8 cellular contexts compared by ENCODE assay signal in the genomic region with DNA sequence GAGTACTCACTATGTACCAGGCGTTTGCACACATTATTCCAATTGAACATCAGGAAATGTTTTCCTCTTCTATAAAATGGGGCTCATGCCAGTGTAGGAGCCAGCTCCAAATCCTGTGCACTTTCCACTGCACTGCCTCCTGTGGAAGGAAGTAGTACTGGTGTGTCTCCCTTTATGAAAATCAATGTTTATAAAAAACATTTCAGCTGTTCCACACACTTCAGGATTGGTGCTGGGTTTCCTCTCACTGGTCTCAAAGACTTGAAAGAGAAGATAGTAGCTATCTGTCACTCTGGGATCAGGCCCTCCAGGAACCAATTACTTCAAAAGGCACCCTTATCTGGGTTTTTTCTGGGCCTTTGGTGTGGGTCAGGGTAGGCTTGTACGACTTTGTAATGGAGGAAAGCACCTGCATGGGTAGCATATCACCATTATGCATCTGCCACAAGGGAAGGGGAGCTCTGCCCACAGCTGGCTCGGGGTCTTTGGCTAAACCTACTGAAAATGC. TPM values are rescaled to one million over a fixed set of nuclear protein-coding genes. Genes with fewer than 3 reads are reported as not detected.
A peak's percentile ranks its signal among the peaks of the same experiment; 100 is the strongest.
DNase-seq lines count a peak whose midpoint lies in the region; TF ChIP-seq lines count a peak whose summit lies in the region.

No MANE protein-coding gene starts in this region.

- WGBS in stomach, 5 donors: 66 to 79% (median 72%) methylated on average over 3 of the region's 3 CpGs
- 69% methylated on average over 3 of the region's 3 CpGs for WGBS in suprapubic skin

- CTCF ChIA-PET in OCI-LY7 (lab: Charles Lee; ENCODE audit: unreplicated experiment): no interaction called here

- H3K27me3 ChIP-seq in GM06990 (replicated peaks; ENCODE audit: control insufficient read depth, insufficient read depth, low read length) (no peaks in the 10 kb centered on the region), osteoblast (ENCODE audit: insufficient read depth, low read length) (no peaks in the 10 kb centered on the region), stomach (no peaks in the 10 kb centered on the region), suprapubic skin (no peaks in the 10 kb centered on the region)
- no peaks in the 10 kb centered on the region for H3K27me3 ChIP-seq in effector memory CD4-positive, alpha-beta T cell (replicated peaks; ENCODE audit: control insufficient read depth, insufficient read depth, low read length, poor library complexity, severe bottlenecking)

- no peak for TF ChIP-seq EP300 in stomach (IDR thresholded peaks at IDR 0.05)
- TF ChIP-seq EP300 in suprapubic skin (IDR thresholded peaks at IDR 0.05): no peak

- BruUV-seq in OCI-LY7 (replicated peaks; lab: Mats Ljungman, UMichigan): no TSS peak

- no peaks in the 10 kb centered on the region for H3K79me2 ChIP-seq in OCI-LY7 (ENCODE audit: insufficient read depth, low read depth, low read length)
- no peaks in the 10 kb centered on the region for H3K79me2 ChIP-seq in osteoblast (ENCODE audit: insufficient read depth, low read length)

- DNase-seq in GM06990 (ENCODE audit: extremely low read depth, insufficient read length) (no peak), OCI-LY7 (ENCODE audit: low spot score) (peak; percentile 20), osteoblast (ENCODE audit: insufficient read length, low spot score, missing footprints) (peak; percentile 46), stomach (no peak), suprapubic skin (ENCODE audit: low spot score in 2 of 2) (no peak), cortex of kidney (lab: John Stamatoyannopoulos, UW) (no peak), NCI-H345 (lab: John Stamatoyannopoulos, UW) (no peak)
- DNase-seq in effector memory CD4-positive, alpha-beta T cell: no peak

- peaks cover 24% of the 10 kb centered on the region for H3K36me3 ChIP-seq in GM06990 (ENCODE audit: control insufficient read depth, insufficient read depth, low read length)
- H3K36me3 ChIP-seq in OCI-LY7 (ENCODE audit: insufficient read depth, low read length): peaks cover 98% of the 10 kb centered on the region
- H3K36me3 ChIP-seq in effector memory CD4-positive, alpha-beta T cell (ENCODE audit: control insufficient read depth, insufficient read depth, low read length): peaks cover 77% of the 10 kb centered on the region
- H3K36me3 ChIP-seq in osteoblast (ENCODE audit: insufficient read depth, low read length): peaks cover 41% of the 10 kb centered on the region
- peaks cover 44 to 91% (median 86%) of the 10 kb centered on the region in 4 donors for H3K36me3 ChIP-seq in stomach
- H3K36me3 ChIP-seq in suprapubic skin: peaks cover 61% of the 10 kb centered on the region

- no peak overlapping the region for H3K4me2 ChIP-seq in OCI-LY7 (ENCODE audit: low read length)
- no peak overlapping the region for H3K4me2 ChIP-seq in osteoblast (ENCODE audit: insufficient read depth, low read length)

- TF ChIP-seq CTCF in GM06990 (IDR thresholded peaks at IDR 0.05; ENCODE audit: insufficient read depth, low read length, poor library complexity, severe bottlenecking) (peak; percentile 34), OCI-LY7 (conservative IDR thresholded peaks at IDR 0.05; ENCODE audit: low read length) (peak; percentile 69), osteoblast (IDR thresholded peaks at IDR 0.05; ENCODE audit: extremely low read depth, low read depth, low read length) (peak; percentile 57), stomach (IDR thresholded peaks at IDR 0.05) (peak in 3 of 7 experiments; percentile 7 to 14 (median 9)), suprapubic skin (IDR thresholded peaks at IDR 0.05) (peak in 1 of 2 donors; percentile 66)

- H3K4me1 ChIP-seq in OCI-LY7 (ENCODE audit: insufficient read depth, low read length, poor library complexity, severe bottlenecking): peaks cover 8% of the 10 kb centered on the region
- H3K4me1 ChIP-seq in effector memory CD4-positive, alpha-beta T cell (ENCODE audit: control insufficient read depth, insufficient read depth, low read length, poor library complexity, severe bottlenecking): peaks cover 7% of the 10 kb centered on the region
- H3K4me1 ChIP-seq in osteoblast (ENCODE audit: insufficient read depth, low read length): no peaks in the 10 kb centered on the region
- H3K4me1 ChIP-seq in stomach: peaks cover 0 to 4% (median 0%) of the 10 kb centered on the region in 4 donors
- peaks cover 3% of the 10 kb centered on the region for H3K4me1 ChIP-seq in suprapubic skin

- H4K20me1 ChIP-seq in OCI-LY7 (ENCODE audit: insufficient read depth, low read length) (no peaks in the 10 kb centered on the region), osteoblast (ENCODE audit: insufficient read depth, low read length) (no peaks in the 10 kb centered on the region)

- no peak overlapping the region for H3K27ac ChIP-seq in OCI-LY7 (ENCODE audit: low read depth, low read length, poor library complexity, severe bottlenecking)
- peak overlapping the region; percentile 29 for H3K27ac ChIP-seq in effector memory CD4-positive, alpha-beta T cell (ENCODE audit: insufficient read depth, low read length, poor library complexity, severe bottlenecking)
- H3K27ac ChIP-seq in osteoblast (ENCODE audit: low read depth, low read length): no peak overlapping the region
- H3K27ac ChIP-seq in stomach: no peak overlapping the region
- no peak overlapping the region for H3K27ac ChIP-seq in suprapubic skin

- H3K4me3 ChIP-seq in GM06990 (replicated peaks; ENCODE audit: low read depth, low read length): no peak overlapping the region
- H3K4me3 ChIP-seq in OCI-LY7 (ENCODE audit: low read depth, low read length, poor library complexity, severe bottlenecking): no peak overlapping the region
- no peak overlapping the region for H3K4me3 ChIP-seq in effector memory CD4-positive, alpha-beta T cell (ENCODE audit: insufficient read depth, low read depth, low read length, poor library complexity, severe bottlenecking)
- no peak overlapping the region for H3K4me3 ChIP-seq in osteoblast (ENCODE audit: insufficient read depth, low read length)
- no peak overlapping the region for H3K4me3 ChIP-seq in stomach
- no peak overlapping the region for H3K4me3 ChIP-seq in suprapubic skin

- intact Hi-C loops in OCI-LY7 (cut with micrococcal nuclease; ENCODE audit: unreplicated experiment): no loop called here
- intact Hi-C loops in stomach (cut with DNase I; ENCODE audit: low total_unique reads): no loop called here

- POLR2A ChIA-PET in OCI-LY7 (lab: Charles Lee): interaction anchor here (0.6 to 1.6 kb wide), 5 partner anchors 10 to 706 kb away, joined by 3 to 7 read pairs (median 3); no protein-coding TSS in a partner anchor

- no peaks in the 10 kb centered on the region for H3K9me2 ChIP-seq in OCI-LY7 (ENCODE audit: insufficient read depth, low read length)

- H2AFZ ChIP-seq in OCI-LY7 (ENCODE audit: low read length) (no peak overlapping the region), osteoblast (ENCODE audit: low read length) (no peak overlapping the region)

- TF ChIP-seq POLR2A in stomach (IDR thresholded peaks at IDR 0.05): no peak
- TF ChIP-seq POLR2A in suprapubic skin (IDR thresholded peaks at IDR 0.05): no peak

- no peaks in the 10 kb centered on the region for H3K9me3 ChIP-seq in OCI-LY7 (ENCODE audit: low read length)
- H3K9me3 ChIP-seq in effector memory CD4-positive, alpha-beta T cell (ENCODE audit: control insufficient read depth, low read length): no peaks in the 10 kb centered on the region
- no peaks in the 10 kb centered on the region for H3K9me3 ChIP-seq in osteoblast (ENCODE audit: low read depth, low read length)
- H3K9me3 ChIP-seq in stomach: no peaks in the 10 kb centered on the region
- H3K9me3 ChIP-seq in suprapubic skin: no peaks in the 10 kb centered on the region

RNA-seq across cellular contexts. Expression of gene RAB14, which starts 32.5 kb away (rescaled TPM):
- total RNA-seq in OCI-LY7 (2014; rRNA removed; shearing (Covaris generic)): 8.1 and 8.6 TPM in 2 replicates
- 37.1 and 37.2 TPM in 2 replicates for total RNA-seq in OCI-LY7 (2022)
- total RNA-seq in osteoblast: 30.0 and 30.1 TPM in 2 replicates
- total RNA-seq in stomach: 10 to 100 TPM; 16.8 to 60.4 (median 34.8) TPM
- polyA plus RNA-seq in stomach: 10 to 100 TPM; 20.3 to 40.9 (median 25.5) TPM
- total RNA-seq in suprapubic skin: 10 to 100 TPM; 41.4 to 49.5 (median 45.9) TPM

Comparison
In these comparisons a context has a peak if more than half of its experiments do, and no peak if none do; other contexts are left out.
1. DNase-seq: peak in OCI-LY7 (single experiment) and osteoblast (single experiment); none in GM06990 (single experiment), effector memory CD4-positive, alpha-beta T cell (0 of 3), stomach (single experiment), suprapubic skin (0 of 2), cortex of kidney (single experiment) and NCI-H345 (single experiment).